Comparison of ENCODE assay signal across 25 cellular contexts in genomic region chr3:192923731-192924130, GRCh38. TPM values are rescaled to one million over a fixed set of nuclear protein-coding genes. Genes with fewer than 3 reads are reported as not detected.
DNase-seq lines count a peak whose midpoint lies in the region; ATAC-seq and TF ChIP-seq lines count a peak whose summit lies in the region.
"Had no signal": no experiment of that assay in that cellular context is flagged by ENCODE, and none has a peak within 500 bp of the region (broad histone marks: within the 10 kb centered on the region; RNA-seq: fewer than 3 reads in every experiment).

No MANE protein-coding gene starts in this region.

- H3K27ac Mint-ChIP-seq in dendritic cell treated with granulocyte-macrophage colony-stimulating factor and Interleukin-4, amounts not matched to agents 40 ng/mL and 50 ng/mL, for 4 days: peak overlapping the region; percentile 20
- H3K27ac Mint-ChIP-seq in type B pancreatic cell: peak overlapping the region; percentile 92
- H3K27ac Mint-ChIP-seq: CD4-positive, alpha-beta T cell had no signal

- H3K9me3 Mint-ChIP-seq in dendritic cell treated with granulocyte-macrophage colony-stimulating factor and Interleukin-4, amounts not matched to agents 40 ng/mL and 50 ng/mL, for 4 days: no peaks in the 10 kb centered on the region
- no peaks in the 10 kb centered on the region for H3K9me3 Mint-ChIP-seq in type B pancreatic cell
- H3K9me3 Mint-ChIP-seq: CD4-positive, alpha-beta T cell had no signal

- no peaks in the 10 kb centered on the region for H3K9me3 ChIP-seq in Peyer's patch
- H3K9me3 ChIP-seq: A549; BLaER1 treated with 17β-estradiol and CSF1 and Interleukin-3, amounts not matched to agents 10 nM and 100 nM had no signal

- no peaks in the 10 kb centered on the region for H3K36me3 ChIP-seq in Peyer's patch
- H3K36me3 ChIP-seq: BLaER1 treated with 17β-estradiol and CSF1 and Interleukin-3, amounts not matched to agents 10 nM and 100 nM had no signal

- ATAC-seq in left colon: peak; percentile 68
- no peak for ATAC-seq in HG03175 (IDR thresholded peaks at IDR 0.05; ENCODE audit: unreplicated experiment)
- ATAC-seq in HG03571 (IDR thresholded peaks at IDR 0.05; ENCODE audit: unreplicated experiment): no peak
- ATAC-seq: A549, PC-3 had no signal

- no peak for TF ChIP-seq POLR2A in Peyer's patch (IDR thresholded peaks at IDR 0.05)

- H3K36me3 Mint-ChIP-seq in dendritic cell treated with granulocyte-macrophage colony-stimulating factor and Interleukin-4, amounts not matched to agents 40 ng/mL and 50 ng/mL, for 4 days (ENCODE audit: low read depth): no peaks in the 10 kb centered on the region
- no peaks in the 10 kb centered on the region for H3K36me3 Mint-ChIP-seq in type B pancreatic cell

- DNase-seq in HT-29 (ENCODE audit: low spot score) (peak; percentile 33), left colon (no peak), type B pancreatic cell (ENCODE audit: extremely low spot score, unreplicated experiment) (no peak), Peyer's patch (no peak)
- DNase-seq: AML-193; CD4-positive, alpha-beta T cell; DMS79 treated with DMSO at 0.1 percent for 48 hours; GF-D8; NCI-H1092 treated with DMSO at 0.1 percent for 48 hours; NCI-H1436; NCI-H187 treated with DMSO at 0.1 percent for 48 hours; NCI-H2171 treated with DMSO at 0.1 percent for 48 hours; NCI-H345; NCI-H524; NCI-H82; NK-92 treated with Interleukin-12 subunit alpha and Interleukin-12 subunit beta, amount 100 ng/mL, for 24 hours; PC-3; RPMI8226; SHP77 had no signal

- H3K4me1 Mint-ChIP-seq in dendritic cell treated with granulocyte-macrophage colony-stimulating factor and Interleukin-4, amounts not matched to agents 40 ng/mL and 50 ng/mL, for 4 days (ENCODE audit: low read depth): peaks cover 28% of the 10 kb centered on the region
- peaks cover 20% of the 10 kb centered on the region for H3K4me1 Mint-ChIP-seq in type B pancreatic cell (ENCODE audit: unreplicated experiment)

- no peaks in the 10 kb centered on the region for H3K4me1 ChIP-seq in Peyer's patch

- peaks cover 13% of the 10 kb centered on the region for H3K27me3 Mint-ChIP-seq in dendritic cell treated with granulocyte-macrophage colony-stimulating factor and Interleukin-4, amounts not matched to agents 40 ng/mL and 50 ng/mL, for 4 days
- H3K27me3 Mint-ChIP-seq in type B pancreatic cell: peaks cover 5% of the 10 kb centered on the region

- no peak overlapping the region for H3K4me3 Mint-ChIP-seq in dendritic cell treated with granulocyte-macrophage colony-stimulating factor and Interleukin-4, amounts not matched to agents 40 ng/mL and 50 ng/mL, for 4 days
- peak overlapping the region; percentile 2 for H3K4me3 Mint-ChIP-seq in type B pancreatic cell
- H3K4me3 Mint-ChIP-seq: CD4-positive, alpha-beta T cell had no signal

- intact Hi-C loops in dendritic cell treated with granulocyte-macrophage colony-stimulating factor and Interleukin-4, amounts not matched to agents 40 ng/mL and 50 ng/mL, for 4 days (cut with micrococcal nuclease): no loop called here
- intact Hi-C loops in left colon (cut with DNase I, micrococcal nuclease): no loop called here

- no peaks in the 10 kb centered on the region for H3K27me3 ChIP-seq in Peyer's patch
- H3K27me3 ChIP-seq: BLaER1 treated with 17β-estradiol and CSF1 and Interleukin-3, amounts not matched to agents 10 nM and 100 nM had no signal

- TF ChIP-seq CTCF in type B pancreatic cell (conservative IDR thresholded peaks at IDR 0.05) (no peak), Peyer's patch (IDR thresholded peaks at IDR 0.05) (no peak)

- no peak overlapping the region for H3K4me3 ChIP-seq in Peyer's patch
- H3K4me3 ChIP-seq: A549; BLaER1 treated with 17β-estradiol and CSF1 and Interleukin-3, amounts not matched to agents 10 nM and 100 nM had no signal

- no peak overlapping the region for H3K27ac ChIP-seq in Peyer's patch
- H3K27ac ChIP-seq: A549; BLaER1 treated with 17β-estradiol and CSF1 and Interleukin-3, amounts not matched to agents 10 nM and 100 nM; HL-60 had no signal

RNA-seq across cellular contexts. Expression of gene MB21D2, which starts 6.1 kb away (rescaled TPM):
- total RNA-seq in HT-29 (2014; rRNA removed; shearing (Covaris generic)): 3.0 and 4.3 TPM in 2 replicates
- total RNA-seq in left colon (1 to 10 TPM; 2.8 to 5.2 TPM), type B pancreatic cell (ENCODE audit: low replicate concordance) (14.1 and 23.1 TPM in 2 replicates), Peyer's patch (10 to 100 TPM in 2 of 4 donors, 1 to 10 TPM in 2; 6.6 to 16.6 (median 13.0) TPM)
